1 cellular context compared by ENCODE assay signal in the genomic region with DNA sequence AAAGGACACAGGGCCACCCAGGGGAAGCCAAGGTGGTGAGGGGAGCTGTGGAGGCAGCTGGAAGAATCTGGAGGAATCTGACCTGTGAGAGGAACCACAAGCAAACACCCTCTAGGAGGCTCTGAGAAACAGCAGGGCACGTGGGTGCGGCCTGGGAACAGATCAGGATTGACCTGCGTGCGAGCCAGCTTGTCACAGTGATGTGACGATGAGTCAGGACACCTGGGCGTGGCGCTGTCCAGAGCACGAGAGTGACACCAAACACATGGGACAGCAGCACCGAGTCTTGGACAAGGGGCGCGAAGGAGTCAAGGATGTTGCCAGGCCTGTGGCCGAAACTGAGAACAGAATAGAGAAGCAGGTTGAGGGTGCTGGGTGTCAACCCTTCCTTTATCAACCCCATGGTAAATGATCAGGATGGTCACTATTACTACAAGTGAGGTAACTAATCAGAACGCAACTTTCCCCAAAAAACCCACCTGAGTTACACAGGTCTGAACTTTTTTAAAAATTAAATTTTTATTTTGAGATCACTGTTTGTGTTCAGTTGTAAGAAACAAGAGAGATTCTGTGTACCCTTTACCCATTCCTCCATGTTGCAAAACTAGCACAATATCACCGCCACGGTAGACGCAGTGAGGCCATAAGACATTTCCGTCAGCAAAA.
TF ChIP-seq lines count a peak whose summit lies in the region.

No MANE protein-coding gene starts in this region.

TF ChIP-seq in K562, 482 proteins besides CTCF, POLR2A, EP300 and RAD21 (continued from another document and continues in another):
- TF ChIP-seq, protein P1, sequence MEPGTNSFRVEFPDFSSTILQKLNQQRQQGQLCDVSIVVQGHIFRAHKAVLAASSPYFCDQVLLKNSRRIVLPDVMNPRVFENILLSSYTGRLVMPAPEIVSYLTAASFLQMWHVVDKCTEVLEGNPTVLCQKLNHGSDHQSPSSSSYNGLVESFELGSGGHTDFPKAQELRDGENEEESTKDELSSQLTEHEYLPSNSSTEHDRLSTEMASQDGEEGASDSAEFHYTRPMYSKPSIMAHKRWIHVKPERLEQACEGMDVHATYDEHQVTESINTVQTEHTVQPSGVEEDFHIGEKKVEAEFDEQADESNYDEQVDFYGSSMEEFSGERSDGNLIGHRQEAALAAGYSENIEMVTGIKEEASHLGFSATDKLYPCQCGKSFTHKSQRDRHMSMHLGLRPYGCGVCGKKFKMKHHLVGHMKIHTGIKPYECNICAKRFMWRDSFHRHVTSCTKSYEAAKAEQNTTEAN (CRISPR knock-in tag; IDR thresholded peaks at IDR 0.05): peak; percentile 43; the same call in 1 of the 2 replicates
- TF ChIP-seq MYC (IDR thresholded peaks at IDR 0.05; ENCODE audit: low read depth, low read length) (peak; percentile 97), MYC (CRISPR knock-in tag; IDR thresholded peaks at IDR 0.05; ENCODE audit: borderline replicate concordance, low read depth) (no peak), TARDBP (IDR thresholded peaks at IDR 0.05) (no peak), FUS (optimal IDR thresholded peaks at IDR 0.05; ENCODE audit: low read depth, low read length) (no peak), ZBTB2 (IDR thresholded peaks at IDR 0.05) (peak; percentile 21; the same call in 1 of the 2 replicates), KDM1A (IDR thresholded peaks at IDR 0.05) (peak; percentile 61 to 69), NR2C2 (CRISPR knock-in tag; IDR thresholded peaks at IDR 0.05) (0 out of 2 replicates have a peak, but pooled peaks have one; percentile 51), NR2C2 (tag; IDR thresholded peaks at IDR 0.05) (peak; percentile 83), ZNF436 (CRISPR knock-in tag; IDR thresholded peaks at IDR 0.05) (no peak), CREB1 (IDR thresholded peaks at IDR 0.05) (peak; percentile 93), CREB1 (CRISPR knock-in tag; IDR thresholded peaks at IDR 0.05) (peak; percentile 91), VEZF1 (CRISPR knock-in tag; IDR thresholded peaks at IDR 0.05) (peak; percentile 16; the same call in 1 of the 2 replicates), PPARD (CRISPR knock-in tag; IDR thresholded peaks at IDR 0.05) (no peak), JUND (IDR thresholded peaks at IDR 0.05; ENCODE audit: borderline replicate concordance, low read depth, low read length) (peak; percentile 94), JUND (tag; IDR thresholded peaks at IDR 0.05; ENCODE audit: borderline replicate concordance, low read depth, low read length) (peak; percentile 95), CTBP1 (IDR thresholded peaks at IDR 0.05; ENCODE audit: borderline replicate concordance) (peak; percentile 94), ZBTB49 (CRISPR knock-in tag; IDR thresholded peaks at IDR 0.05; ENCODE audit: borderline replicate concordance) (peak; percentile 71; the same call in 1 of the 2 replicates), ZEB2 (IDR thresholded peaks at IDR 0.05) (peak; percentile 84), SIX5 (IDR thresholded peaks at IDR 0.05; ENCODE audit: borderline replicate concordance in 1 of 2, insufficient read depth in 1 of 2, low read depth in 1 of 2, low read length in 2 of 2) (0 out of 4 replicates have a peak, but pooled peaks of 1 of the 2 experiments have one; percentile 17), SAFB (IDR thresholded peaks at IDR 0.05; ENCODE audit: borderline replicate concordance, low read depth, low read length) (no peak), HINFP (tag; conservative IDR thresholded peaks at IDR 0.05; ENCODE audit: low read depth) (0 out of 2 replicates have a peak, but pooled peaks have one; percentile 41), HDAC1 (IDR thresholded peaks at IDR 0.05) (peak in 1 of 2 experiments; percentile 93; a peak in 2 of 4 replicates), SIN3B (IDR thresholded peaks at IDR 0.05; ENCODE audit: low read depth) (peak; percentile 20; the same call in 1 of the 2 replicates), CTCFL (IDR thresholded peaks at IDR 0.05; ENCODE audit: borderline replicate concordance, insufficient read depth, low read depth, low read length, poor library complexity, severe bottlenecking) (no peak), BRD4 (IDR thresholded peaks at IDR 0.05) (0 out of 2 replicates have a peak, but pooled peaks have one; percentile 37), MGA (IDR thresholded peaks at IDR 0.05) (peak; percentile 97), ATF1 (CRISPR knock-in tag; IDR thresholded peaks at IDR 0.05) (no peak), ATF1 (tag; IDR thresholded peaks at IDR 0.05) (peak; percentile 92), MCM2 (IDR thresholded peaks at IDR 0.05; ENCODE audit: low read depth) (no peak), PCBP2 (IDR thresholded peaks at IDR 0.05; ENCODE audit: low read depth, low read length, poor library complexity, severe bottlenecking) (no peak), ARNT (IDR thresholded peaks at IDR 0.05) (peak; percentile 36 to 42; a peak in 2 of 4 replicates), WHSC1 (IDR thresholded peaks at IDR 0.05; ENCODE audit: low read length) (no peak)
